ENCODE assay signal across 10 cellular contexts in the genomic region with DNA sequence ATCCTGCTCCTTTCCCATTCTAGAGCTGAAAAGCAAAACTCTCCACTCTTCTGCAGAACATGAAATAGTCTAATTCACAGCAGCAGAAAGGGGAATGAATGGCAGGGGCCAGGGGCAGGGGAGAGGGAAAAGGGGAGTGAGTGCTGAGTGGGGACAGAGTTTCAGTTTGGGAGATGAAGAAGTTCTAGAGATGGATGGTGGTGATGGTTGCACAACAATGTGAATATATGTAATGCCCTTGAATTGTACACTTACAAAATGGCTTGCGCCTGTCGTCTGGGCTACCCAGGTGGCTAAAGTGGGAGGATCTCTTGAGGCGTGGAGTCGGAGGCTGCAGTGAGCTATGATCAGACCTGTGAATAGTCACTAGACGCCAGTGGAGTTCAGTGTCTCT.
DNase-seq lines count a peak whose midpoint lies in the region; ATAC-seq, FAIRE-seq and TF ChIP-seq lines count a peak whose summit lies in the region.
"Had no signal": no experiment of that assay in that cellular context is flagged by ENCODE, and none has a peak within 500 bp of the region (broad histone marks: within the 10 kb centered on the region; RNA-seq: fewer than 3 reads in every experiment).

No MANE protein-coding gene starts in this region.

- H3K9ac ChIP-seq in H9 (ENCODE audit: extremely low read depth, insufficient read length, low read length) (no peak overlapping the region), PC-3 (ENCODE audit: low read length) (peak overlapping the region; percentile 44), endothelial cell of umbilical vein (replicated peaks; ENCODE audit: extremely low read depth, insufficient read depth, low read length) (no peak overlapping the region)

- H3K27me3 ChIP-seq in H9 (ENCODE audit: insufficient read depth, low read length) (no peaks in the 10 kb centered on the region), PC-3 (ENCODE audit: low read length) (no peaks in the 10 kb centered on the region), endothelial cell of umbilical vein (ENCODE audit: control insufficient read depth in 2 of 2, insufficient read depth in 2 of 2, low read length in 2 of 2) (no peaks in the 10 kb centered on the region)

- H3K4ac ChIP-seq in H9 (ENCODE audit: low read depth, low read length): no peak overlapping the region

- TF ChIP-seq CTCF in H9 (conservative IDR thresholded peaks at IDR 0.05) (no peak), PC-3 (conservative IDR thresholded peaks at IDR 0.05; ENCODE audit: low read depth, low read length) (no peak), endothelial cell of umbilical vein (IDR thresholded peaks at IDR 0.05; ENCODE audit: extremely low read depth in 1 of 2, insufficient read depth in 1 of 2, low read depth in 1 of 2, low read length in 2 of 2) (no peak), progenitor cell of endocrine pancreas (IDR thresholded peaks at IDR 0.05; ENCODE audit: unreplicated experiment) (no peak)

- no peak overlapping the region for H3K27ac ChIP-seq in H9 (ENCODE audit: insufficient read length, low read depth, low read length)
- H3K27ac ChIP-seq in PC-3 (ENCODE audit: low read length): peak overlapping the region; percentile 40; the same call in 1 of the 2 replicates
- no peak overlapping the region for H3K27ac ChIP-seq in endothelial cell of umbilical vein (ENCODE audit: insufficient read depth, low read depth, low read length)
- peak overlapping the region in 17 of 21 experiments; percentile 21 to 87 (median 71) for H3K27ac ChIP-seq in skin epidermis

- no peak overlapping the region for H2AFZ ChIP-seq in H9 (ENCODE audit: low read length)
- peak overlapping the region; percentile 76; the same call in 1 of the 2 replicates for H2AFZ ChIP-seq in PC-3 (ENCODE audit: low read length)
- peak overlapping the region; percentile 86 for H2AFZ ChIP-seq in endothelial cell of umbilical vein (ENCODE audit: low read depth, low read length)

- WGBS in H9 (ENCODE audit: extremely low coverage, insufficient read length, low lambda C conversion rate): no CpG with 5 or more reads among the region's 5 CpGs

- no peak overlapping the region for H3K27ac Mint-ChIP-seq in H9
- no peak overlapping the region for H3K27ac Mint-ChIP-seq in progenitor cell of endocrine pancreas
- H3K27ac Mint-ChIP-seq: activated T-helper 2 cell treated with anti-CD3 and anti-CD28 coated beads, Interferon-gamma antibody, Interleukin-2, Interleukin-4, amounts not matched to agents 10 μg/mL and 5 μg/mL and 100 μg/mL, durations not matched to agents 14 hours and 24 hours and 36 hours had no signal

- H3K9me1 ChIP-seq in endothelial cell of umbilical vein (replicated peaks; ENCODE audit: control insufficient read depth, extremely low read depth, insufficient read depth, low read length): no peaks in the 10 kb centered on the region

- intact Hi-C loops in PC-3 (cut with micrococcal nuclease) (no loop called here), endothelial cell of umbilical vein (cut with micrococcal nuclease) (loop anchor here (5.0 kb wide), 1 partner anchor 145 kb away; no protein-coding TSS in a partner anchor)

- ATAC-seq in PC-3 (no peak), GM21825 (IDR thresholded peaks at IDR 0.05; ENCODE audit: unreplicated experiment) (no peak)

- no peak overlapping the region for H3K18ac ChIP-seq in H9 (ENCODE audit: insufficient read length, low read depth, low read length)

- dilution Hi-C loops in endothelial cell of umbilical vein (cut with MboI; ENCODE audit: extremely low pct_ligation_motif_present, low sequenced_read_pairs): no loop called here

- H3K9me2 ChIP-seq in PC-3 (replicated peaks; ENCODE audit: low read length): no peaks in the 10 kb centered on the region

- H3K4me3 Mint-ChIP-seq in H9 (peak overlapping the region; percentile 70 to 71; a peak in 4 of 5 replicates), progenitor cell of endocrine pancreas (ENCODE audit: low read depth) (no peak overlapping the region)

- H3K79me1 ChIP-seq in H9 (ENCODE audit: insufficient read depth, low read depth, low read length, poor library complexity, severe bottlenecking): no peaks in the 10 kb centered on the region

- DNase-seq in H9 (no peak), PC-3 (no peak), endothelial cell of umbilical vein (ENCODE audit: low read depth, low spot score) (no peak), progenitor cell of endocrine pancreas (ENCODE audit: low spot score, unreplicated experiment) (no peak)
- no peak for DNase-seq in stimulated activated CD4-positive, alpha-beta T cell treated with anti-CD3 and anti-CD28 coated beads, Interleukin-1b, Interleukin-23, amount 100 ng/mL, for 48 hours
- DNase-seq: GDM1, SW 1271 had no signal

- TF ChIP-seq POLR2A in endothelial cell of umbilical vein (IDR thresholded peaks at IDR 0.05; ENCODE audit: low read depth, low read length): no peak

- peak overlapping the region; percentile 55 for H3K4me2 ChIP-seq in H9 (ENCODE audit: insufficient read depth, insufficient read length, low read length)
- H3K4me2 ChIP-seq in PC-3 (ENCODE audit: low read length): peak overlapping the region; percentile 79
- H3K4me2 ChIP-seq in endothelial cell of umbilical vein (ENCODE audit: insufficient read depth, low read length): peak overlapping the region; percentile 70

- H3K4me1 Mint-ChIP-seq in H9 (peaks cover 19 to 21% of the 10 kb centered on the region in 2 experiments), progenitor cell of endocrine pancreas (ENCODE audit: low read depth) (peaks cover 9% of the 10 kb centered on the region)

- no peak overlapping the region for H3T11ph ChIP-seq in H9 (ENCODE audit: low read length)

- POLR2A ChIA-PET in PC-3 (lab: Charles Lee; ENCODE audit: unreplicated experiment) (no interaction called here), endothelial cell of umbilical vein (lab: Charles Lee) (no interaction called here)

- H3F3A ChIP-seq in PC-3 (ENCODE audit: low read length, unreplicated experiment): no peaks in the 10 kb centered on the region

- H3K4me3 ChIP-seq in PC-3 (ENCODE audit: low read length) (no peak overlapping the region), endothelial cell of umbilical vein (replicated peaks in 1 of 3; ENCODE audit: insufficient read depth in 1 of 3, low read depth in 1 of 3, low read length in 3 of 3) (no peak overlapping the region), skin epidermis (no peak overlapping the region)

- no peak overlapping the region for H2BK15ac ChIP-seq in H9 (ENCODE audit: low read depth, low read length)

- H3K9me3 Mint-ChIP-seq in H9 (no peaks in the 10 kb centered on the region; a peak in 3 of 5 replicates), progenitor cell of endocrine pancreas (ENCODE audit: low read depth) (no peaks in the 10 kb centered on the region)
- H3K9me3 Mint-ChIP-seq: activated T-helper 2 cell treated with anti-CD3 and anti-CD28 coated beads, Interferon-gamma antibody, Interleukin-2, Interleukin-4, amounts not matched to agents 10 μg/mL and 5 μg/mL and 100 μg/mL, durations not matched to agents 14 hours and 24 hours and 36 hours had no signal

- BruUV-seq in PC-3 (replicated peaks; lab: Mats Ljungman, UMichigan): no TSS peak
- no TSS peak for BruUV-seq in endothelial cell of umbilical vein (replicated peaks; lab: Mats Ljungman, UMichigan)

- H2BK120ac ChIP-seq in H9 (ENCODE audit: low read depth, low read length, poor library complexity, severe bottlenecking): no peak overlapping the region

- H3K9me3 ChIP-seq in H9 (ENCODE audit: control insufficient read depth, low read depth, low read length) (no peaks in the 10 kb centered on the region), PC-3 (ENCODE audit: low read length) (no peaks in the 10 kb centered on the region), endothelial cell of umbilical vein (replicated peaks; ENCODE audit: control insufficient read depth, insufficient read depth, low read length) (no peaks in the 10 kb centered on the region)

- no peak overlapping the region for H4K91ac ChIP-seq in H9 (ENCODE audit: insufficient read length, low read depth, low read length)

- no peaks in the 10 kb centered on the region for H3K79me2 ChIP-seq in H9 (ENCODE audit: insufficient read depth, low read length)
- H3K79me2 ChIP-seq in PC-3 (ENCODE audit: low read length): no peaks in the 10 kb centered on the region
- H3K79me2 ChIP-seq in endothelial cell of umbilical vein (ENCODE audit: control insufficient read depth, insufficient read depth, low read length): no peaks in the 10 kb centered on the region

- no peaks in the 10 kb centered on the region for H3K23me2 ChIP-seq in H9 (ENCODE audit: insufficient read length, low read depth, low read length, poor library complexity, severe bottlenecking)

- H3K36me3 Mint-ChIP-seq in H9 (ENCODE audit: insufficient read depth in 1 of 3, low read depth in 3 of 3): no peaks in the 10 kb centered on the region; a peak in 1 of 7 replicates
- no peaks in the 10 kb centered on the region for H3K36me3 Mint-ChIP-seq in progenitor cell of endocrine pancreas (ENCODE audit: insufficient read depth)

- H2BK20ac ChIP-seq in H9 (ENCODE audit: low read depth, low read length, poor library complexity, severe bottlenecking): no peak overlapping the region

- no peak overlapping the region for H4K5ac ChIP-seq in H9 (ENCODE audit: insufficient read length, low read depth, low read length)

- FAIRE-seq in endothelial cell of umbilical vein (lab: Jason Lieb, UNC): no peak

- H4K20me1 ChIP-seq in H9 (ENCODE audit: control insufficient read depth, insufficient read depth, insufficient read length) (no peaks in the 10 kb centered on the region), PC-3 (ENCODE audit: low read length) (no peaks in the 10 kb centered on the region), endothelial cell of umbilical vein (replicated peaks; ENCODE audit: control insufficient read depth, extremely low read depth, insufficient read depth, low read length) (no peaks in the 10 kb centered on the region)

- no peak overlapping the region for H2BK5ac ChIP-seq in H9 (ENCODE audit: insufficient read length, low read length)

- H3K23ac ChIP-seq in H9 (ENCODE audit: insufficient read length, low read depth, low read length): no peak overlapping the region

- CTCF ChIA-PET in PC-3 (lab: Charles Lee) (no interaction called here), endothelial cell of umbilical vein (lab: Charles Lee) (interaction anchor here (1.0 to 3.8 kb wide), 7 partner anchors 9 to 217 kb away, joined by 3 to 24 read pairs (median 6); no protein-coding TSS in a partner anchor)

- no peak overlapping the region for H2BK12ac ChIP-seq in H9 (ENCODE audit: insufficient read length, low read depth, low read length)

- H3K4me1 ChIP-seq in H9 (ENCODE audit: insufficient read depth, low read length) (no peaks in the 10 kb centered on the region; the same call in 1 of the 2 replicates), PC-3 (ENCODE audit: insufficient read depth, low read length) (peaks cover 14% of the 10 kb centered on the region), endothelial cell of umbilical vein (ENCODE audit: control insufficient read depth, extremely low read depth, insufficient read depth, low read length) (peaks cover 18% of the 10 kb centered on the region)

- no peak overlapping the region for H3K14ac ChIP-seq in H9 (ENCODE audit: insufficient read depth, low read length)

- H2AK5ac ChIP-seq in H9 (ENCODE audit: insufficient read length, low read length): no peak overlapping the region

- H3K27me3 Mint-ChIP-seq in H9 (ENCODE audit: low read depth) (peaks cover 25% of the 10 kb centered on the region), progenitor cell of endocrine pancreas (peaks cover 35% of the 10 kb centered on the region)

- no peak overlapping the region for H3K56ac ChIP-seq in H9 (ENCODE audit: insufficient read length, low read depth, low read length)

- H3K36me3 ChIP-seq in PC-3 (ENCODE audit: low read depth, low read length): no peaks in the 10 kb centered on the region
- no peaks in the 10 kb centered on the region for H3K36me3 ChIP-seq in endothelial cell of umbilical vein (ENCODE audit: control insufficient read depth in 2 of 2, extremely low read depth in 1 of 2, insufficient read depth in 2 of 2, low read length in 2 of 2)

- no peak overlapping the region for H4K8ac ChIP-seq in H9 (replicated peaks; ENCODE audit: insufficient read length, low read depth, low read length)

Comparison
In these comparisons a context has a peak if more than half of its experiments do, and no peak if none do; other contexts are left out.
1. H3K27ac ChIP-seq: peak in PC-3 (single experiment) and skin epidermis (17 of 21); none in H9 (single experiment) and endothelial cell of umbilical vein (single experiment).
2. Peak in every context shown above with its lines, with median percentiles within 50 percentile points of each other: H3K4me2 ChIP-seq.